Comparison of ENCODE assay signal across 18 cellular contexts in genomic region chr22:22744412-22745224, GRCh38.
DNase-seq lines count a peak whose midpoint lies in the region; ATAC-seq, FAIRE-seq and TF ChIP-seq lines count a peak whose summit lies in the region.
"Had no signal": no experiment of that assay in that cellular context is flagged by ENCODE, and none has a peak within 500 bp of the region (broad histone marks: within the 10 kb centered on the region; RNA-seq: fewer than 3 reads in every experiment).

No MANE protein-coding gene starts in this region.

- no peak for TF ChIP-seq EP300 in K562 (IDR thresholded peaks at IDR 0.05; ENCODE audit: low read length)

- no peaks in the 10 kb centered on the region for H3K79me2 ChIP-seq in K562 (ENCODE audit: control insufficient read depth, insufficient read depth, low read length)

- no peaks in the 10 kb centered on the region for H3K9me1 ChIP-seq in K562 (ENCODE audit: control insufficient read depth, insufficient read depth, low read length)

- H3K9me3 Mint-ChIP-seq in osteocyte (ENCODE audit: unreplicated experiment), result no peaks in the 10 kb centered on the region
- H3K9me3 Mint-ChIP-seq: CD14-positive monocyte; CD4-positive, alpha-beta memory T cell; H9; IgD-negative memory B cell had no signal

- CTCF ChIA-PET in K562 (lab: Yijun Ruan, JAX; ENCODE audit: low intra/inter-chr PET ratio), result interaction anchor here (0.7 to 6.0 kb wide), 10 partner anchors 10 to 281 kb away, joined by 3 to 60 read pairs (median 9); no protein-coding TSS in a partner anchor

- no TSS peak for BruUV-seq in K562 (replicated peaks; lab: Mats Ljungman, UMichigan)

- H3K9ac ChIP-seq in BLaER1 treated with 17β-estradiol and CSF1 and Interleukin-3, amounts not matched to agents 10 nM and 100 nM, result no peak overlapping the region
- H3K9ac ChIP-seq in K562 (ENCODE audit: insufficient read depth in 1 of 2, low read depth in 2 of 2, low read length in 2 of 2), result peak overlapping the region in 1 of 2 experiments; percentile 3; a peak in 1 of 4 replicates

- H3K9me3 ChIP-seq in BLaER1 treated with 17β-estradiol and CSF1 and Interleukin-3, amounts not matched to agents 10 nM and 100 nM (replicated peaks in 1 of 11), result no peaks in the 10 kb centered on the region
- H3K9me3 ChIP-seq in K562 (replicated peaks; ENCODE audit: control insufficient read depth, insufficient read depth, low read depth, low read length), result no peaks in the 10 kb centered on the region
- H3K9me3 ChIP-seq: BE2C had no signal

- POLR2A ChIA-PET in K562 (lab: Yijun Ruan, JAX), result interaction anchor here (0.5 to 3.3 kb wide), 23 partner anchors 9 to 390 kb away, joined by 3 to 17 read pairs (median 4); no protein-coding TSS in a partner anchor

- WGBS in K562 (ENCODE audit: insufficient coverage, low coverage, missing lambda C conversion rate), result under 1% methylated on average over 9 of the region's 9 CpGs

- H3K4me2 ChIP-seq in BLaER1 treated with 17β-estradiol and CSF1 and Interleukin-3, amounts not matched to agents 10 nM and 100 nM, result peak overlapping the region in 6 of 11 experiments; percentile 73 to 92 (median 88); a peak in 5 of 22 replicates
- H3K4me2 ChIP-seq in K562 (ENCODE audit: insufficient read depth, low read length), result no peak overlapping the region

- in situ Hi-C loops in K562 (cut with MboI) (no loop called here), G401 (cut with HindIII; ENCODE audit: low sequenced_read_pairs) (no loop called here)

- H4K20me1 ChIP-seq in BLaER1 treated with 17β-estradiol and CSF1 and Interleukin-3, amounts not matched to agents 10 nM and 100 nM, result no peaks in the 10 kb centered on the region; a peak in 1 of 22 replicates
- peaks cover 31% of the 10 kb centered on the region for H4K20me1 ChIP-seq in K562 (replicated peaks; ENCODE audit: control insufficient read depth, insufficient read depth, low read length)

- H3K36me3 ChIP-seq in BLaER1 treated with 17β-estradiol and CSF1 and Interleukin-3, amounts not matched to agents 10 nM and 100 nM, result no peaks in the 10 kb centered on the region
- no peaks in the 10 kb centered on the region for H3K36me3 ChIP-seq in K562 (ENCODE audit: control insufficient read depth, insufficient read depth, low read length)
- H3K36me3 ChIP-seq: BE2C had no signal

- H3K4me1 ChIP-seq in BLaER1 treated with 17β-estradiol and CSF1 and Interleukin-3, amounts not matched to agents 10 nM and 100 nM, result peaks cover 25 to 56% (median 46%) of the 10 kb centered on the region in 10 experiments
- no peaks in the 10 kb centered on the region for H3K4me1 ChIP-seq in K562 (replicated peaks in 1 of 2; ENCODE audit: control insufficient read depth in 2 of 2, insufficient read depth in 2 of 2, low read length in 2 of 2)
- H3K4me1 ChIP-seq: BE2C had no signal

- no peak for TF ChIP-seq POLR2A in K562 (conservative IDR thresholded peaks at IDR 0.05)

- ATAC-seq in K562, result no peak

- DNase-seq in K562 (ENCODE audit: extremely low read depth in 1 of 4, low spot score in 3 of 4), result no peak
- peak; percentile 51 for DNase-seq in osteocyte (ENCODE audit: extremely low spot score, unreplicated experiment)
- DNase-seq in NCI-H2081 treated with DMSO at 0.1 percent for 48 hours (lab: John Stamatoyannopoulos, UW), result no peak
- DNase-seq in G401 (ENCODE audit: low spot score), result no peak
- no peak for DNase-seq in iPS-NIHi11 (ENCODE audit: low spot score)
- DNase-seq: ACHN; BE2C; CD4-positive, alpha-beta memory T cell; DMS153; DMS79; GF-D8; H9 had no signal

- H3K27me3 ChIP-seq in BLaER1 treated with 17β-estradiol and CSF1 and Interleukin-3, amounts not matched to agents 10 nM and 100 nM, result no peaks in the 10 kb centered on the region
- H3K27me3 ChIP-seq in K562 (ENCODE audit: control insufficient read depth in 2 of 2, insufficient read depth in 2 of 2, low read length in 2 of 2), result peaks cover 6 to 16% of the 10 kb centered on the region in 2 experiments; a peak in 3 of 5 replicates

- no peak for TF ChIP-seq RAD21 in K562 (CRISPR knock-in tag; conservative IDR thresholded peaks at IDR 0.05 in 1 of 2, IDR thresholded peaks at IDR 0.05 in 1 of 2)

- H3K4me3 ChIP-seq in BLaER1 treated with 17β-estradiol and CSF1 and Interleukin-3, amounts not matched to agents 10 nM and 100 nM, result no peak overlapping the region
- no peak overlapping the region for H3K4me3 ChIP-seq in K562

- H3K27ac Mint-ChIP-seq in osteocyte (ENCODE audit: unreplicated experiment), result no peak overlapping the region
- H3K27ac Mint-ChIP-seq: CD14-positive monocyte, H9 had no signal

- H2AFZ ChIP-seq in K562 (ENCODE audit: low read depth, low read length), result no peak overlapping the region

- no peak overlapping the region for H3K4me3 Mint-ChIP-seq in osteocyte (ENCODE audit: unreplicated experiment)
- H3K4me3 Mint-ChIP-seq: CD14-positive monocyte; CD4-positive, alpha-beta memory T cell; H9; IgD-negative memory B cell had no signal

- H3K27ac ChIP-seq in BLaER1 treated with 17β-estradiol and CSF1 and Interleukin-3, amounts not matched to agents 10 nM and 100 nM, result no peak overlapping the region
- no peak overlapping the region for H3K27ac ChIP-seq in K562 (ENCODE audit: extremely low read depth, low read depth, low read length)

- FAIRE-seq in K562 (lab: Jason Lieb, UNC), result no peak
- FAIRE-seq: A204.1, H1, HTR-8/SVneo had no signal

- no peaks in the 10 kb centered on the region for H3K36me3 Mint-ChIP-seq in osteocyte (ENCODE audit: unreplicated experiment)
- H3K36me3 Mint-ChIP-seq: CD14-positive monocyte; CD4-positive, alpha-beta memory T cell had no signal

- intact Hi-C loops in K562 (cut with micrococcal nuclease), result loop anchor here (2.0 kb wide), 1 partner anchor 212 kb away; no protein-coding TSS in a partner anchor

- no peaks in the 10 kb centered on the region for H3K4me1 Mint-ChIP-seq in osteocyte (ENCODE audit: unreplicated experiment)

- H3K27me3 Mint-ChIP-seq in osteocyte (ENCODE audit: unreplicated experiment), result peaks cover 35% of the 10 kb centered on the region

- TF ChIP-seq CTCF in K562 (IDR thresholded peaks at IDR 0.05 in 2 of 3, conservative IDR thresholded peaks at IDR 0.05 in 1 of 3; ENCODE audit: insufficient read depth in 2 of 3, low read depth in 1 of 3, low read length in 3 of 3), result no peak
- TF ChIP-seq CTCF in osteocyte (IDR thresholded peaks at IDR 0.05), result no peak

TF ChIP-seq in K562, 482 proteins besides CTCF, POLR2A, EP300 and RAD21 (continues in another document):
- TF ChIP-seq GABPA (tag; conservative IDR thresholded peaks at IDR 0.05; ENCODE audit: low read depth) (no peak), PML (IDR thresholded peaks at IDR 0.05; ENCODE audit: low read length) (no peak), ETV1 (tag; conservative IDR thresholded peaks at IDR 0.05; ENCODE audit: low read depth) (no peak), CSDE1 (IDR thresholded peaks at IDR 0.05) (no peak), SETDB1 (IDR thresholded peaks at IDR 0.05; ENCODE audit: low read length) (no peak), FOXM1 (IDR thresholded peaks at IDR 0.05; ENCODE audit: low read depth) (no peak), FOXM1 (CRISPR knock-in tag; IDR thresholded peaks at IDR 0.05; ENCODE audit: low read depth) (no peak), PURB (CRISPR knock-in tag; IDR thresholded peaks at IDR 0.05; ENCODE audit: low read depth) (0 out of 2 replicates have a peak, but pooled peaks have one; percentile 70), HNRNPLL (IDR thresholded peaks at IDR 0.05; ENCODE audit: low read depth, low read length, poor library complexity, severe bottlenecking) (no peak), EP400 (IDR thresholded peaks at IDR 0.05) (no peak), ZNF184 (CRISPR knock-in tag; IDR thresholded peaks at IDR 0.05) (0 out of 2 replicates have a peak, but pooled peaks have one; percentile 6), PHF21A (IDR thresholded peaks at IDR 0.05; ENCODE audit: borderline replicate concordance, low read depth) (no peak), PCBP1 (IDR thresholded peaks at IDR 0.05; ENCODE audit: low read depth, low read length, poor library complexity, severe bottlenecking) (no peak), TGIF2 (CRISPR knock-in tag; IDR thresholded peaks at IDR 0.05) (no peak), HDGF (IDR thresholded peaks at IDR 0.05) (no peak)
- TF ChIP-seq, protein P1, sequence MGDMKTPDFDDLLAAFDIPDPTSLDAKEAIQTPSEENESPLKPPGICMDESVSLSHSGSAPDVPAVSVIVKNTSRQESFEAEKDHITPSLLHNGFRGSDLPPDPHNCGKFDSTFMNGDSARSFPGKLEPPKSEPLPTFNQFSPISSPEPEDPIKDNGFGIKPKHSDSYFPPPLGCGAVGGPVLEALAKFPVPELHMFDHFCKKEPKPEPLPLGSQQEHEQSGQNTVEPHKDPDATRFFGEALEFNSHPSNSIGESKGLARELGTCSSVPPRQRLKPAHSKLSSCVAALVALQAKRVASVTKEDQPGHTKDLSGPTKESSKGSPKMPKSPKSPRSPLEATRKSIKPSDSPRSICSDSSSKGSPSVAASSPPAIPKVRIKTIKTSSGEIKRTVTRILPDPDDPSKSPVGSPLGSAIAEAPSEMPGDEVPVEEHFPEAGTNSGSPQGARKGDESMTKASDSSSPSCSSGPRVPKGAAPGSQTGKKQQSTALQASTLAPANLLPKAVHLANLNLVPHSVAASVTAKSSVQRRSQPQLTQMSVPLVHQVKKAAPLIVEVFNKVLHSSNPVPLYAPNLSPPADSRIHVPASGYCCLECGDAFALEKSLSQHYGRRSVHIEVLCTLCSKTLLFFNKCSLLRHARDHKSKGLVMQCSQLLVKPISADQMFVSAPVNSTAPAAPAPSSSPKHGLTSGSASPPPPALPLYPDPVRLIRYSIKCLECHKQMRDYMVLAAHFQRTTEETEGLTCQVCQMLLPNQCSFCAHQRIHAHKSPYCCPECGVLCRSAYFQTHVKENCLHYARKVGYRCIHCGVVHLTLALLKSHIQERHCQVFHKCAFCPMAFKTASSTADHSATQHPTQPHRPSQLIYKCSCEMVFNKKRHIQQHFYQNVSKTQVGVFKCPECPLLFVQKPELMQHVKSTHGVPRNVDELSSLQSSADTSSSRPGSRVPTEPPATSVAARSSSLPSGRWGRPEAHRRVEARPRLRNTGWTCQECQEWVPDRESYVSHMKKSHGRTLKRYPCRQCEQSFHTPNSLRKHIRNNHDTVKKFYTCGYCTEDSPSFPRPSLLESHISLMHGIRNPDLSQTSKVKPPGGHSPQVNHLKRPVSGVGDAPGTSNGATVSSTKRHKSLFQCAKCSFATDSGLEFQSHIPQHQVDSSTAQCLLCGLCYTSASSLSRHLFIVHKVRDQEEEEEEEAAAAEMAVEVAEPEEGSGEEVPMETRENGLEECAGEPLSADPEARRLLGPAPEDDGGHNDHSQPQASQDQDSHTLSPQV (IDR thresholded peaks at IDR 0.05), result no peak
